Comparison of ENCODE assay signal across 19 cellular contexts in genomic region chr6:43361269-43361668, GRCh38.
"Had no signal": no experiment of that assay in that cellular context is flagged by ENCODE, and none has a peak within 500 bp of the region (broad histone marks: within the 10 kb centered on the region; RNA-seq: fewer than 3 reads in every experiment).

No MANE protein-coding gene starts in this region.

- H3K9me3 Mint-ChIP-seq: activated T-cell treated with anti-CD3 and anti-CD28 coated beads, Interleukin-2, amount 50 U/mL, for 4 hours; mesothelial cell of epicardium; neural crest cell; stimulated activated naive CD8-positive, alpha-beta T cell treated with anti-CD3 and anti-CD28 coated beads, Interleukin-15, amount 100 ng/mL, for 72 hours had no signal

- H3K27ac Mint-ChIP-seq: mesothelial cell of epicardium had no signal

- H3K4me1 Mint-ChIP-seq: mesothelial cell of epicardium, neural crest cell had no signal

- H3K9me3 ChIP-seq: breast epithelium, lower lobe of right lung, prostate gland, right atrium auricular region, suprapubic skin had no signal

- H3K27me3 Mint-ChIP-seq: stimulated activated naive CD8-positive, alpha-beta T cell treated with anti-CD3 and anti-CD28 coated beads, Interleukin-15, amount 100 ng/mL, for 72 hours had no signal

- H3K4me3 Mint-ChIP-seq: activated T-cell treated with anti-CD3 and anti-CD28 coated beads, Interleukin-2, amount 50 U/mL, for 4 hours; mesothelial cell of epicardium; neural crest cell; stimulated activated naive CD8-positive, alpha-beta T cell treated with anti-CD3 and anti-CD28 coated beads, Interleukin-15, amount 100 ng/mL, for 72 hours had no signal

- H3K4me1 ChIP-seq: breast epithelium, lower lobe of right lung, prostate gland, right atrium auricular region had no signal

- H3K36me3 ChIP-seq: breast epithelium, prostate gland had no signal

- H3K27ac ChIP-seq: breast epithelium, lower lobe of right lung, prostate gland, right atrium auricular region, suprapubic skin had no signal

- DNase-seq: activated CD4-positive, alpha-beta T cell treated with anti-CD3 and anti-CD28 coated beads, Interleukin-2, amount 50 U/mL, for 1 hour; activated CD4-positive, CD25-positive, alpha-beta regulatory T cell treated with anti-CD3 and anti-CD28 coated beads, Interleukin-2, amount 50 U/mL, for 72 hours; activated CD8-positive, alpha-beta memory T cell treated with anti-CD3 and anti-CD28 coated beads, Interleukin-2, amount 50 U/mL, for 4 hours; activated effector memory CD4-positive, alpha-beta T cell treated with Interleukin-2 at 50 U/mL for 16 hours; activated naive CD4-positive, alpha-beta T cell treated with anti-CD3 and anti-CD28 coated beads, Interleukin-2, amount 50 U/mL, for 16 hours; activated T-cell treated with anti-CD3 and anti-CD28 coated beads, Interleukin-2, amount 50 U/mL, for 4 hours; cerebellar nuclear complex; cortex of kidney; hypothalamus; lower lobe of right lung; stimulated activated naive CD8-positive, alpha-beta T cell treated with anti-CD3 and anti-CD28 coated beads, Interleukin-15, amount 100 ng/mL, for 72 hours; T1000; trophoblast cell had no signal

- H3K4me3 ChIP-seq: breast epithelium, lower lobe of right lung, prostate gland, right atrium auricular region, suprapubic skin had no signal

- H3K27me3 ChIP-seq: breast epithelium, right atrium auricular region, suprapubic skin had no signal

- ATAC-seq: activated T-cell treated with anti-CD3 and anti-CD28 coated beads, Interleukin-2, amount 50 U/mL, for 4 hours; lower lobe of right lung; stimulated activated naive CD8-positive, alpha-beta T cell treated with anti-CD3 and anti-CD28 coated beads, Interleukin-15, amount 100 ng/mL, for 72 hours had no signal
